Comparison of ENCODE assay signal across 1 cellular context in the genomic region with DNA sequence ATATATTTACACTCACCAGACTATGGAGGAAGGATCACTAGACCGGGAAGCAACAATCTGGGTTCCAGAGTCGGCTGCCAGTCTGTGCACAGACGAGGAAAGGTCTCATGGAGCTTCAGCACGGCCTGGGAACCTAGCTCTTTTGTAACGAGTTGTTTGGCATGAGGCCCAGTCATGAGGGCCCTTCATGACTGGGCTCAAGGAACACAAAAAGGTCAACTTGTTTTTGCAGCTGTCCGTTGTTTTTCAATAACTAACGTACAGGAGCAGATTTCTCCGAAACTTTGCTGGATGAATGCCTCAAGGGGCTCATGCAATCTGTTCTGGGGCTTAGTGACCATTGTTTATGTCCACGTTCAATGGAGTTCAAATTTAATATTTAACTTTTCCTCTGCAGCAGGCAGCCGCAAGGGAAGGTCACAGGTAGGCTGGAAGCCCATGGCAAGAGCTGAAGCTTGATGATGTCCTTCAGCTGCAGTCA.
TF ChIP-seq lines count a peak whose summit lies in the region.

No MANE protein-coding gene starts in this region.

TF ChIP-seq in HepG2, 621 proteins besides CTCF, POLR2A, EP300 and RAD21 (continued from another document and continues in another):
- no peak for TF ChIP-seq CCAR2 (optimal IDR thresholded peaks at IDR 0.05; ENCODE audit: low read depth, low read length)
- TF ChIP-seq ZNF790 (CRISPR knock-in tag; IDR thresholded peaks at IDR 0.05; ENCODE audit: borderline replicate concordance) = no peak
- no peak for TF ChIP-seq ZNF292 (CRISPR knock-in tag; IDR thresholded peaks at IDR 0.05; ENCODE audit: borderline replicate concordance, low read depth)
- TF ChIP-seq MAFK (conservative IDR thresholded peaks at IDR 0.05 in 1 of 2, IDR thresholded peaks at IDR 0.05 in 1 of 2; ENCODE audit: low read length in 2 of 2) = no peak
- TF ChIP-seq, protein P1, sequence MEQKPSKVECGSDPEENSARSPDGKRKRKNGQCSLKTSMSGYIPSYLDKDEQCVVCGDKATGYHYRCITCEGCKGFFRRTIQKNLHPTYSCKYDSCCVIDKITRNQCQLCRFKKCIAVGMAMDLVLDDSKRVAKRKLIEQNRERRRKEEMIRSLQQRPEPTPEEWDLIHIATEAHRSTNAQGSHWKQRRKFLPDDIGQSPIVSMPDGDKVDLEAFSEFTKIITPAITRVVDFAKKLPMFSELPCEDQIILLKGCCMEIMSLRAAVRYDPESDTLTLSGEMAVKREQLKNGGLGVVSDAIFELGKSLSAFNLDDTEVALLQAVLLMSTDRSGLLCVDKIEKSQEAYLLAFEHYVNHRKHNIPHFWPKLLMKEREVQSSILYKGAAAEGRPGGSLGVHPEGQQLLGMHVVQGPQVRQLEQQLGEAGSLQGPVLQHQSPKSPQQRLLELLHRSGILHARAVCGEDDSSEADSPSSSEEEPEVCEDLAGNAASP (CRISPR knock-in tag; IDR thresholded peaks at IDR 0.05; ENCODE audit: borderline replicate concordance) = peak; percentile 39; the same call in 1 of the 2 replicates
- TF ChIP-seq REXO4 (CRISPR knock-in tag; IDR thresholded peaks at IDR 0.05; ENCODE audit: borderline replicate concordance) = no peak
- TF ChIP-seq, protein P2, sequence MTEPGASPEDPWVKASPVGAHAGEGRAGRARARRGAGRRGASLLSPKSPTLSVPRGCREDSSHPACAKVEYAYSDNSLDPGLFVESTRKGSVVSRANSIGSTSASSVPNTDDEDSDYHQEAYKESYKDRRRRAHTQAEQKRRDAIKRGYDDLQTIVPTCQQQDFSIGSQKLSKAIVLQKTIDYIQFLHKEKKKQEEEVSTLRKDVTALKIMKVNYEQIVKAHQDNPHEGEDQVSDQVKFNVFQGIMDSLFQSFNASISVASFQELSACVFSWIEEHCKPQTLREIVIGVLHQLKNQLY (CRISPR knock-in tag; IDR thresholded peaks at IDR 0.05) = peak; percentile 98
- no peak for TF ChIP-seq CAMTA2 (CRISPR knock-in tag; IDR thresholded peaks at IDR 0.05; ENCODE audit: borderline replicate concordance)
- TF ChIP-seq RBFOX2 (IDR thresholded peaks at IDR 0.05; ENCODE audit: low read depth, low read length) = no peak
- no peak for TF ChIP-seq ZFP90 (CRISPR knock-in tag; IDR thresholded peaks at IDR 0.05; ENCODE audit: borderline replicate concordance)
- no peak for TF ChIP-seq MED8 (CRISPR knock-in tag; IDR thresholded peaks at IDR 0.05; ENCODE audit: insufficient replicate concordance)
- no peak for TF ChIP-seq HBP1 (CRISPR knock-in tag; IDR thresholded peaks at IDR 0.05; ENCODE audit: low read depth)
- no peak for TF ChIP-seq ZNF260 (CRISPR knock-in tag; IDR thresholded peaks at IDR 0.05; ENCODE audit: borderline replicate concordance, low read depth)
- no peak for TF ChIP-seq POGZ (CRISPR knock-in tag; IDR thresholded peaks at IDR 0.05)
- TF ChIP-seq SOX5 (CRISPR knock-in tag; IDR thresholded peaks at IDR 0.05; ENCODE audit: borderline replicate concordance) = peak; percentile 89
- TF ChIP-seq NKX3-1 (CRISPR knock-in tag; IDR thresholded peaks at IDR 0.05) = no peak
- TF ChIP-seq ZNF615 (CRISPR knock-in tag; IDR thresholded peaks at IDR 0.05; ENCODE audit: borderline replicate concordance) = no peak
- no peak for TF ChIP-seq CREB1 (IDR thresholded peaks at IDR 0.05)
- TF ChIP-seq CREB1 (CRISPR knock-in tag; IDR thresholded peaks at IDR 0.05) = no peak
- TF ChIP-seq, protein P3, sequence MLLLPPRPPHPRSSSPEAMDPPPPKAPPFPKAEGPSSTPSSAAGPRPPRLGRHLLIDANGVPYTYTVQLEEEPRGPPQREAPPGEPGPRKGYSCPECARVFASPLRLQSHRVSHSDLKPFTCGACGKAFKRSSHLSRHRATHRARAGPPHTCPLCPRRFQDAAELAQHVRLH (CRISPR knock-in tag; IDR thresholded peaks at IDR 0.05; ENCODE audit: borderline replicate concordance, low read depth) = 0 out of 2 replicates have a peak, but pooled peaks have one; percentile 28
- no peak for TF ChIP-seq PRPF4 (IDR thresholded peaks at IDR 0.05; ENCODE audit: low read depth, low read length, poor library complexity, severe bottlenecking)
- no peak for TF ChIP-seq CHD2 (IDR thresholded peaks at IDR 0.05; ENCODE audit: low read depth, low read length)
- TF ChIP-seq ZNF709 (CRISPR knock-in tag; IDR thresholded peaks at IDR 0.05) = no peak
- no peak for TF ChIP-seq SP2 (CRISPR knock-in tag; IDR thresholded peaks at IDR 0.05)
- TF ChIP-seq ZNF652 (CRISPR knock-in tag; IDR thresholded peaks at IDR 0.05; ENCODE audit: borderline replicate concordance, low read depth) = no peak
- no peak for TF ChIP-seq SMAD9 (CRISPR knock-in tag; IDR thresholded peaks at IDR 0.05)
- no peak for TF ChIP-seq XBP1 (CRISPR knock-in tag; IDR thresholded peaks at IDR 0.05)
- TF ChIP-seq ZNF558 (CRISPR knock-in tag; IDR thresholded peaks at IDR 0.05; ENCODE audit: borderline replicate concordance) = no peak
- no peak for TF ChIP-seq ZMAT5 (CRISPR knock-in tag; IDR thresholded peaks at IDR 0.05; ENCODE audit: borderline replicate concordance, low read depth)
- TF ChIP-seq ZNF772 (CRISPR knock-in tag; IDR thresholded peaks at IDR 0.05) = no peak
- TF ChIP-seq MIER2 (CRISPR knock-in tag; IDR thresholded peaks at IDR 0.05) = peak; percentile 51; the same call in 1 of the 2 replicates
- TF ChIP-seq ZMYM4 (CRISPR knock-in tag; IDR thresholded peaks at IDR 0.05) = peak; percentile 53; the same call in 1 of the 2 replicates
- TF ChIP-seq ZNF780A (CRISPR knock-in tag; IDR thresholded peaks at IDR 0.05) = no peak
- TF ChIP-seq ARHGAP35 (CRISPR knock-in tag; IDR thresholded peaks at IDR 0.05; ENCODE audit: borderline replicate concordance) = no peak
- no peak for TF ChIP-seq POLR2G (IDR thresholded peaks at IDR 0.05; ENCODE audit: low read depth, low read length)
- TF ChIP-seq KAT7 (CRISPR knock-in tag; IDR thresholded peaks at IDR 0.05; ENCODE audit: borderline replicate concordance) = no peak
- TF ChIP-seq YEATS4 (CRISPR knock-in tag; IDR thresholded peaks at IDR 0.05; ENCODE audit: borderline replicate concordance) = no peak
- TF ChIP-seq CEBPZ (IDR thresholded peaks at IDR 0.05; ENCODE audit: low read length) = no peak
- TF ChIP-seq HDAC6 (IDR thresholded peaks at IDR 0.05; ENCODE audit: low read depth, low read length) = no peak
- TF ChIP-seq, protein P4, sequence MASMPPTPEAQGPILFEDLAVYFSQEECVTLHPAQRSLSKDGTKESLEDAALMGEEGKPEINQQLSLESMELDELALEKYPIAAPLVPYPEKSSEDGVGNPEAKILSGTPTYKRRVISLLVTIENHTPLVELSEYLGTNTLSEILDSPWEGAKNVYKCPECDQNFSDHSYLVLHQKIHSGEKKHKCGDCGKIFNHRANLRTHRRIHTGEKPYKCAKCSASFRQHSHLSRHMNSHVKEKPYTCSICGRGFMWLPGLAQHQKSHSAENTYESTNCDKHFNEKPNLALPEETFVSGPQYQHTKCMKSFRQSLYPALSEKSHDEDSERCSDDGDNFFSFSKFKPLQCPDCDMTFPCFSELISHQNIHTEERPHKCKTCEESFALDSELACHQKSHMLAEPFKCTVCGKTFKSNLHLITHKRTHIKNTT (CRISPR knock-in tag; IDR thresholded peaks at IDR 0.05) = no peak
- TF ChIP-seq, protein P5, sequence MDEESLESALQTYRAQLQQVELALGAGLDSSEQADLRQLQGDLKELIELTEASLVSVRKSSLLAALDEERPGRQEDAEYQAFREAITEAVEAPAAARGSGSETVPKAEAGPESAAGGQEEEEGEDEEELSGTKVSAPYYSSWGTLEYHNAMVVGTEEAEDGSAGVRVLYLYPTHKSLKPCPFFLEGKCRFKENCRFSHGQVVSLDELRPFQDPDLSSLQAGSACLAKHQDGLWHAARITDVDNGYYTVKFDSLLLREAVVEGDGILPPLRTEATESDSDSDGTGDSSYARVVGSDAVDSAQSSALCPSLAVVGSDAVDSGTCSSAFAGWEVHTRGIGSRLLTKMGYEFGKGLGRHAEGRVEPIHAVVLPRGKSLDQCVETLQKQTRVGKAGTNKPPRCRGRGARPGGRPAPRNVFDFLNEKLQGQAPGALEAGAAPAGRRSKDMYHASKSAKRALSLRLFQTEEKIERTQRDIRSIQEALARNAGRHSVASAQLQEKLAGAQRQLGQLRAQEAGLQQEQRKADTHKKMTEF (CRISPR knock-in tag; IDR thresholded peaks at IDR 0.05) = peak; percentile 83
- TF ChIP-seq MATR3 (CRISPR knock-in tag; IDR thresholded peaks at IDR 0.05) = no peak
- peak; percentile 74; the same call in 1 of the 2 replicates for TF ChIP-seq ZNF124 (CRISPR knock-in tag; IDR thresholded peaks at IDR 0.05)
- TF ChIP-seq ZNF883 (CRISPR knock-in tag; IDR thresholded peaks at IDR 0.05; ENCODE audit: not compliant biosample characterization) = no peak
- TF ChIP-seq MYPOP (CRISPR knock-in tag; IDR thresholded peaks at IDR 0.05) = no peak
- TF ChIP-seq HMGA1 (CRISPR knock-in tag; conservative IDR thresholded peaks at IDR 0.05) = no peak
- no peak for TF ChIP-seq CEBPB (IDR thresholded peaks at IDR 0.05; ENCODE audit: borderline replicate concordance, low read depth, low read length)
- no peak for TF ChIP-seq ZNF629 (CRISPR knock-in tag; conservative IDR thresholded peaks at IDR 0.05)
- no peak for TF ChIP-seq REPIN1 (CRISPR knock-in tag; IDR thresholded peaks at IDR 0.05; ENCODE audit: borderline replicate concordance, low read depth)
- no peak for TF ChIP-seq ZNF776 (CRISPR knock-in tag; IDR thresholded peaks at IDR 0.05)
- TF ChIP-seq GABPA (IDR thresholded peaks at IDR 0.05; ENCODE audit: low read depth, low read length) = no peak
- 0 out of 2 replicates have a peak, but pooled peaks have one; percentile 24 for TF ChIP-seq GABPA (CRISPR knock-in tag; IDR thresholded peaks at IDR 0.05; ENCODE audit: low read depth)
- TF ChIP-seq NR2F1 (CRISPR knock-in tag; IDR thresholded peaks at IDR 0.05) = peak in 1 of 2 experiments; percentile 56; a peak in 1 of 4 replicates
- TF ChIP-seq, protein P6, sequence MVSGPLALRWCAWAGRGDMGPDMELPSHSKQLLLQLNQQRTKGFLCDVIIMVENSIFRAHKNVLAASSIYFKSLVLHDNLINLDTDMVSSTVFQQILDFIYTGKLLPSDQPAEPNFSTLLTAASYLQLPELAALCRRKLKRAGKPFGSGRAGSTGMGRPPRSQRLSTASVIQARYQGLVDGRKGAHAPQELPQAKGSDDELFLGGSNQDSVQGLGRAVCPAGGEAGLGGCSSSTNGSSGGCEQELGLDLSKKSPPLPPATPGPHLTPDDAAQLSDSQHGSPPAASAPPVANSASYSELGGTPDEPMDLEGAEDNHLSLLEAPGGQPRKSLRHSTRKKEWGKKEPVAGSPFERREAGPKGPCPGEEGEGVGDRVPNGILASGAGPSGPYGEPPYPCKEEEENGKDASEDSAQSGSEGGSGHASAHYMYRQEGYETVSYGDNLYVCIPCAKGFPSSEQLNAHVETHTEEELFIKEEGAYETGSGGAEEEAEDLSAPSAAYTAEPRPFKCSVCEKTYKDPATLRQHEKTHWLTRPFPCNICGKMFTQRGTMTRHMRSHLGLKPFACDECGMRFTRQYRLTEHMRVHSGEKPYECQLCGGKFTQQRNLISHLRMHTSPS (CRISPR knock-in tag; IDR thresholded peaks at IDR 0.05; ENCODE audit: low read depth) = no peak
- no peak for TF ChIP-seq FOXA1 (IDR thresholded peaks at IDR 0.05)
- no peak for TF ChIP-seq FOXA1 (CRISPR knock-in tag; IDR thresholded peaks at IDR 0.05)
